Comparison of ENCODE assay signal across 23 cellular contexts in genomic region chr3:177445591-177445990, GRCh38.
"Had no signal": no experiment of that assay in that cellular context is flagged by ENCODE, and none has a peak within 500 bp of the region (broad histone marks: within the 10 kb centered on the region; RNA-seq: fewer than 3 reads in every experiment).

No MANE protein-coding gene starts in this region.

- H3K4me3 Mint-ChIP-seq: activated B cell treated with CpG ODN at 0.5 μM for 24 hours; activated CD4-positive, alpha-beta T cell treated with anti-CD3 and anti-CD28 coated beads for 36 hours; activated naive CD8-positive, alpha-beta T cell treated with anti-CD3 and anti-CD28 coated beads for 36 hours; activated T-cell treated with anti-CD3 and anti-CD28 coated beads, Interleukin-2, amount 50 U/mL, for 4 hours; stimulated activated naive B cell treated with anti-CD40 and anti-IgM and Interleukin-4, amounts not matched to agents 10 μg/mL and 1 μg/mL and 100 μg/mL, for 72 hours; T-helper 1 cell treated with Interleukin-12 subunit alpha and Interleukin-12 subunit beta and Interleukin-4 antibody, amounts not matched to agents 30 μg/mL and 1 μg/mL, for 36 hours had no signal

- H3K36me3 Mint-ChIP-seq: activated naive CD8-positive, alpha-beta T cell treated with anti-CD3 and anti-CD28 coated beads for 36 hours; stimulated activated naive B cell treated with anti-CD40 and anti-IgM and Interleukin-4, amounts not matched to agents 10 μg/mL and 1 μg/mL and 100 μg/mL, for 72 hours had no signal

- ATAC-seq: activated CD4-positive, alpha-beta T cell treated with anti-CD3 and anti-CD28 coated beads for 36 hours; activated T-cell treated with anti-CD3 and anti-CD28 coated beads, Interleukin-2, amount 50 U/mL, for 4 hours; left lung; stimulated activated naive B cell treated with anti-CD40 and anti-IgM and Interleukin-4, amounts not matched to agents 10 μg/mL and 1 μg/mL and 100 μg/mL, for 72 hours had no signal

- DNase-seq: activated B cell treated with CpG ODN at 0.5 μM for 24 hours; activated CD4-positive, alpha-beta T cell treated with anti-CD3 and anti-CD28 coated beads for 36 hours; activated CD4-positive, alpha-beta T cell treated with anti-CD3 and anti-CD28 coated beads, Interleukin-2, amount 50 U/mL, for 4 hours; activated CD8-positive, alpha-beta memory T cell treated with anti-CD3 and anti-CD28 coated beads for 24 hours; activated CD8-positive, alpha-beta memory T cell treated with anti-CD3 and anti-CD28 coated beads, Interleukin-2, amount 50 U/mL, for 4 hours; activated naive CD4-positive, alpha-beta T cell treated with Interleukin-2 at 50 U/mL for 16 hours; activated naive CD8-positive, alpha-beta T cell treated with anti-CD3 and anti-CD28 coated beads for 36 hours; activated T-cell treated with anti-CD3 and anti-CD28 coated beads, Interleukin-2, amount 50 U/mL, for 4 hours; cortex of kidney; kidney; left lung; occipital lobe; right lobe of liver; stimulated activated CD4-positive, alpha-beta T cell treated with anti-CD3 and anti-CD28 coated beads, Interleukin-2, amount 100 ng/mL, for 48 hours; stimulated activated CD8-positive, alpha-beta memory T cell treated with anti-CD3 and anti-CD28 coated beads, Interleukin-4, amount 100 ng/mL, for 48 hours; stimulated activated naive B cell treated with anti-CD40 and anti-IgM and Interleukin-4, amounts not matched to agents 10 μg/mL and 1 μg/mL and 100 μg/mL, for 72 hours; T1000 had no signal

- H3K9me3 Mint-ChIP-seq: activated B cell treated with CpG ODN at 0.5 μM for 24 hours; activated T-cell treated with anti-CD3 and anti-CD28 coated beads, Interleukin-2, amount 50 U/mL, for 4 hours; activated T-helper 2 cell treated with anti-CD3 and anti-CD28 coated beads, Interferon-gamma antibody, Interleukin-2, Interleukin-4, amounts not matched to agents 10 μg/mL and 5 μg/mL and 100 μg/mL, durations not matched to agents 14 hours and 24 hours and 36 hours; stimulated activated naive B cell treated with anti-CD40 and anti-IgM and Interleukin-4, amounts not matched to agents 10 μg/mL and 1 μg/mL and 100 μg/mL, for 72 hours; T-helper 1 cell treated with Interleukin-12 subunit alpha and Interleukin-12 subunit beta and Interleukin-4 antibody, amounts not matched to agents 30 μg/mL and 1 μg/mL, for 36 hours had no signal

- H3K27ac Mint-ChIP-seq: activated B cell treated with CpG ODN at 0.5 μM for 24 hours; activated CD4-positive, alpha-beta T cell treated with anti-CD3 and anti-CD28 coated beads for 36 hours; activated naive CD8-positive, alpha-beta T cell treated with anti-CD3 and anti-CD28 coated beads for 36 hours; activated T-helper 2 cell treated with anti-CD3 and anti-CD28 coated beads, Interferon-gamma antibody, Interleukin-2, Interleukin-4, amounts not matched to agents 10 μg/mL and 5 μg/mL and 100 μg/mL, durations not matched to agents 14 hours and 24 hours and 36 hours; stimulated activated naive B cell treated with anti-CD40 and anti-IgM and Interleukin-4, amounts not matched to agents 10 μg/mL and 1 μg/mL and 100 μg/mL, for 72 hours; T-helper 1 cell treated with Interleukin-12 subunit alpha and Interleukin-12 subunit beta and Interleukin-4 antibody, amounts not matched to agents 30 μg/mL and 1 μg/mL, for 36 hours had no signal

- H3K9me3 ChIP-seq: left lung, right lobe of liver, thoracic aorta had no signal

- H3K4me3 ChIP-seq: left lung, lung, right lobe of liver, smooth muscle cell, thoracic aorta had no signal

- H3K27me3 ChIP-seq: left lung, right lobe of liver had no signal

- H3K27me3 Mint-ChIP-seq: activated B cell treated with CpG ODN at 0.5 μM for 24 hours; activated CD4-positive, alpha-beta T cell treated with anti-CD3 and anti-CD28 coated beads for 36 hours; activated naive CD8-positive, alpha-beta T cell treated with anti-CD3 and anti-CD28 coated beads for 36 hours; stimulated activated naive B cell treated with anti-CD40 and anti-IgM and Interleukin-4, amounts not matched to agents 10 μg/mL and 1 μg/mL and 100 μg/mL, for 72 hours had no signal

- H3K4me2 ChIP-seq: smooth muscle cell had no signal

- H3K36me3 ChIP-seq: left lung, right lobe of liver, thoracic aorta had no signal

- H3K27ac ChIP-seq: epithelial cell of prostate, right lobe of liver, thoracic aorta had no signal
